1 cellular context compared by ENCODE assay signal in genomic region chr1:119209943-119210342, GRCh38.
TF ChIP-seq lines count a peak whose summit lies in the region.

No MANE protein-coding gene starts in this region.

TF ChIP-seq in GM12878, 131 proteins besides CTCF, POLR2A, EP300 and RAD21:
- no peak for TF ChIP-seq RUNX3 (IDR thresholded peaks at IDR 0.05; ENCODE audit: low read length)
- TF ChIP-seq FOS (IDR thresholded peaks at IDR 0.05; ENCODE audit: borderline replicate concordance, extremely low read depth, insufficient read length): no peak
- TF ChIP-seq MEF2A (IDR thresholded peaks at IDR 0.05; ENCODE audit: insufficient read depth, low read depth, low read length): 0 out of 2 replicates have a peak, but pooled peaks have one; percentile 38
- no peak for TF ChIP-seq SP1 (IDR thresholded peaks at IDR 0.05; ENCODE audit: low read depth, low read length)
